8 cellular contexts compared by ENCODE assay signal in the genomic region with DNA sequence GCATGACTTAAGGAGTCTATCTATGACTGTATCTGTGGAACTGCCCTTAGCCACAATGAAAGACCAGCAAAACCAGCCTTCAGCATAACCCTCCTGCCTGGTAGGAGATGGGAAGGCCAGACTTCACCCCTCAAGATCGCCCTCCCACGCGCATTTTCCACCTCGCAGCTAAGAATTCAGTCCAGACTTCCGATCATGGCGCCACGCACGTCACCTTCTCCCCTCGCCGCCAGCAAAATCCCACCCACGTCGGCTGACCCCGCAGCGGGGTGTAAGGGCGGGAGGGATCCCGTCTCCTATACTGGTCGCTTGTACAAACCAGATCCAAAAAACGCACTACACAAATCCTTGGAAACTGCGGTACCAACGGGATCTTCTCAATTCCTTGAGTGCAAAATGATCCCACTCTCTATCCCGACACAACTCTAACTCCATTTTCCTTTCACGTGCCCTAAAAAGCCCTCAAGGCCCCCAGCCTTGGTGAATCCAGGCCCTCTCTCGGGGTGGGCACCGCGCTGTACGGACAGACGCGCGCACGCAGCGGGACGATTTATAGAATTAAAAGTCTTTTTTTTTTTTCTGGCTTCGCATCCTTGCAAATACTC. TPM values are rescaled to one million over a fixed set of nuclear protein-coding genes. Genes with fewer than 3 reads are reported as not detected.
DNase-seq lines count a peak whose midpoint lies in the region; ATAC-seq, FAIRE-seq and TF ChIP-seq lines count a peak whose summit lies in the region.

No MANE protein-coding gene starts in this region.

- no peak for FAIRE-seq in urothelium cell line (lab: Jason Lieb, UNC)

- no peaks in the 10 kb centered on the region for H3K9me2 ChIP-seq in SK-N-SH

- H3F3A ChIP-seq in SK-N-SH (replicated peaks; ENCODE audit: insufficient read depth), result peaks cover 36% of the 10 kb centered on the region

- ATAC-seq in left ventricle myocardium superior (peak; percentile 7), GM19455 (IDR thresholded peaks at IDR 0.05; ENCODE audit: unreplicated experiment) (no peak)

- POLR2A ChIA-PET in HEK293T (lab: Yijun Ruan, JAX) (no interaction called here), SK-N-SH (lab: Yijun Ruan, JAX) (no interaction called here)

- intact Hi-C loops in left ventricle myocardium superior (cut with micrococcal nuclease) (loop anchor here (10.0 kb wide), 1 partner anchor 60 kb away; no protein-coding TSS in a partner anchor), posterior vena cava (cut with DNase I) (no loop called here)

- peaks cover 4 to 12% of the 10 kb centered on the region in 2 experiments; a peak in 3 of 4 replicates for H3K4me1 ChIP-seq in SK-N-SH (ENCODE audit: control insufficient read depth in 1 of 2, insufficient read depth in 2 of 2, low read depth in 1 of 2, low read length in 1 of 2)

- H3K9ac ChIP-seq in SK-N-SH, result peak overlapping the region; percentile 98

- TF ChIP-seq CTCF in SK-N-SH (IDR thresholded peaks at IDR 0.05), result no peak

- H3K9me3 ChIP-seq in SK-N-SH, result no peaks in the 10 kb centered on the region

- WGBS in SK-N-SH (ENCODE audit: low lambda C conversion rate), result 9% methylated on average over 32 of the region's 33 CpGs

- H2AFZ ChIP-seq in SK-N-SH (ENCODE audit: low read depth), result peak overlapping the region; percentile 96

- H3K27me3 ChIP-seq in SK-N-SH (ENCODE audit: insufficient read depth), result no peaks in the 10 kb centered on the region

- DNase-seq in AG20443 (ENCODE audit: low spot score), result peak; percentile 61
- no peak for DNase-seq in HEK293T (ENCODE audit: extremely low spot score)
- DNase-seq in SK-N-SH, result peak; percentile 54
- DNase-seq in amygdala (lab: John Stamatoyannopoulos, UW), result peak in 45 of 56 donors; percentile 3 to 59 (median 27)
- peak; percentile 73 for DNase-seq in left ventricle myocardium superior
- DNase-seq in posterior vena cava (ENCODE audit: low spot score), result peak; percentile 92
- DNase-seq in urothelium cell line (ENCODE audit: low spot score), result peak; percentile 36

- H3K4me2 ChIP-seq in SK-N-SH, result peak overlapping the region; percentile 97

- CTCF ChIA-PET in HEK293T (lab: Yijun Ruan, JAX), result no interaction called here
- CTCF ChIA-PET in SK-N-SH (lab: Yijun Ruan, JAX), result no interaction called here

- H3K4me3 ChIP-seq in SK-N-SH (ENCODE audit: low read depth in 2 of 2, low read length in 1 of 2), result peak overlapping the region; percentile 93 to 97

- peaks cover 48% of the 10 kb centered on the region for H3K79me2 ChIP-seq in SK-N-SH (ENCODE audit: insufficient read depth)

- TF ChIP-seq RAD21 in SK-N-SH (IDR thresholded peaks at IDR 0.05; ENCODE audit: low read length), result no peak

- H4K20me1 ChIP-seq in SK-N-SH (ENCODE audit: insufficient read depth), result peaks cover 34% of the 10 kb centered on the region

- H3K36me3 ChIP-seq in SK-N-SH (replicated peaks in 1 of 2; ENCODE audit: control insufficient read depth in 1 of 2, insufficient read depth in 2 of 2, low read length in 1 of 2), result peaks cover 0 to 5% of the 10 kb centered on the region in 2 experiments

- TF ChIP-seq EP300 in SK-N-SH (IDR thresholded peaks at IDR 0.05; ENCODE audit: borderline replicate concordance in 1 of 2, low read depth in 1 of 2, low read length in 1 of 2), result no peak

- H3K27ac ChIP-seq in SK-N-SH (ENCODE audit: low read depth in 2 of 2, low read length in 1 of 2), result peak overlapping the region; percentile 98 to 99

TF ChIP-seq in HEK293T, 16 proteins besides CTCF, POLR2A, EP300 and RAD21:
- no peak for TF ChIP-seq ELF4 (IDR thresholded peaks at IDR 0.05)
- TF ChIP-seq ZNF384 (IDR thresholded peaks at IDR 0.05), result no peak
- no peak for TF ChIP-seq LEF1 (IDR thresholded peaks at IDR 0.05; ENCODE audit: borderline replicate concordance)
- no peak for TF ChIP-seq FOXA1 (IDR thresholded peaks at IDR 0.05)
- TF ChIP-seq L3MBTL2 (conservative IDR thresholded peaks at IDR 0.05), result peak; percentile 73; the same call in 1 of the 2 replicates
- no peak for TF ChIP-seq CTBP1 (IDR thresholded peaks at IDR 0.05; ENCODE audit: borderline replicate concordance)
- no peak for TF ChIP-seq FOXM1 (IDR thresholded peaks at IDR 0.05; ENCODE audit: borderline replicate concordance)

TF ChIP-seq in SK-N-SH, 30 proteins besides CTCF, POLR2A, EP300 and RAD21:
- TF ChIP-seq YY1 (IDR thresholded peaks at IDR 0.05; ENCODE audit: low read depth) (peak; percentile 63; the same call in 1 of the 2 replicates), MXI1 (IDR thresholded peaks at IDR 0.05; ENCODE audit: low read depth, low read length) (no peak; the same call in 1 of the 2 replicates), SMC3 (IDR thresholded peaks at IDR 0.05; ENCODE audit: low read depth, low read length) (no peak), ELF1 (IDR thresholded peaks at IDR 0.05) (0 out of 2 replicates have a peak, but pooled peaks have one; percentile 4)
- TF ChIP-seq, protein P1, sequence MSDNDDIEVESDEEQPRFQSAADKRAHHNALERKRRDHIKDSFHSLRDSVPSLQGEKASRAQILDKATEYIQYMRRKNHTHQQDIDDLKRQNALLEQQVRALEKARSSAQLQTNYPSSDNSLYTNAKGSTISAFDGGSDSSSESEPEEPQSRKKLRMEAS (IDR thresholded peaks at IDR 0.05; ENCODE audit: low read depth), result no peak; the same call in 1 of the 2 replicates

RNA-seq across cellular contexts. Expression of a gene that starts 1.0 kb away (rescaled TPM):
- polyA plus RNA-seq in SK-N-SH (2012; rRNA removed), result 10.2 and 14.0 TPM in 2 replicates
- polyA plus RNA-seq in SK-N-SH (2012; cell fraction: cytosol; rRNA removed), result 15.5 and 15.8 TPM in 2 replicates
- 5.1 and 10.4 TPM in 2 replicates for polyA plus RNA-seq in SK-N-SH (2012; cell fraction: nucleus; rRNA removed)
- total RNA-seq in left ventricle myocardium superior (50.0 TPM), posterior vena cava (10 to 100 TPM; 69.0 to 83.6 TPM)
